In the genomic region with DNA sequence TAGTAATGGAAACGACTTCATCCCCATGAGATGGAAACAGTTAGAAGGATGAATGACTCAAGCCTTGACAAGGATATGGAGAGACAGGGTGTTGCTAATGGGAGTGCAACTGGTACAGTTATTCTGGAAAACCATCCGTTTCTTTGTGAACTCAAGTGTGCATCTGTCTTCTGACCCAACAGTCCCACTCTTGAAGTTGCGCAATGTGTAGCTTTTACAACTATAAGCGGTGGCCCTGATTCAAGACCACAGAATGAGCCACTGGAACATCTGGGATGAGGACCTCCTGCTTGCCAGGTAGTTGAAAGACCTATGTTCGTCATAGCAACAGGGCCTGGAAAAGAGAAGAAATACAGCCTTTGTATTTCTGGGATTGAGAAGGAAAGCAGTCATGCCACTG, we compare ENCODE assay signal across 1 cellular context.
TF ChIP-seq lines count a peak whose summit lies in the region.

No MANE protein-coding gene starts in this region.

TF ChIP-seq in H1, 55 proteins besides CTCF, POLR2A, EP300 and RAD21 (continued from another document):
- no peak for TF ChIP-seq USF2 (IDR thresholded peaks at IDR 0.05; ENCODE audit: low read length)
